Comparison of ENCODE assay signal across 10 cellular contexts in genomic region chr1:21935393-21935804, GRCh38. TPM values are rescaled to one million over a fixed set of nuclear protein-coding genes. Genes with fewer than 3 reads are reported as not detected.
A peak's percentile ranks its signal among the peaks of the same experiment; 100 is the strongest.
DNase-seq lines count a peak whose midpoint lies in the region; ATAC-seq, FAIRE-seq and TF ChIP-seq lines count a peak whose summit lies in the region.
"Had no signal": no experiment of that assay in that cellular context is flagged by ENCODE, and none has a peak within 500 bp of the region (broad histone marks: within the 10 kb centered on the region; RNA-seq: fewer than 3 reads in every experiment).

No MANE protein-coding gene starts in this region.

- no TSS peak for BruUV-seq in K562 (replicated peaks; lab: Mats Ljungman, UMichigan)

- TF ChIP-seq EP300 in K562 (IDR thresholded peaks at IDR 0.05; ENCODE audit: low read length) (no peak), tibial nerve (IDR thresholded peaks at IDR 0.05) (peak in 1 of 2 donors; percentile 52)

- ATAC-seq in activated T-cell treated with anti-CD3 and anti-CD28 coated beads, Interleukin-2, amount 50 U/mL, for 4 hours = no peak
- no peak for ATAC-seq in K562
- ATAC-seq in lung (ENCODE audit: insufficient read depth, low FRiP score) = no peak
- ATAC-seq in GM18868 (IDR thresholded peaks at IDR 0.05; ENCODE audit: unreplicated experiment) = no peak

- TF ChIP-seq POLR2A in K562 (conservative IDR thresholded peaks at IDR 0.05) = no peak
- TF ChIP-seq POLR2A in tibial nerve (IDR thresholded peaks at IDR 0.05) = no peak

- peaks cover 64% of the 10 kb centered on the region for H3K79me2 ChIP-seq in K562 (ENCODE audit: control insufficient read depth, insufficient read depth, low read length)

- POLR2A ChIA-PET in K562 (lab: Yijun Ruan, JAX) = interaction anchor here (1.0 to 2.7 kb wide), 6 partner anchors 12 to 36 kb away, joined by 3 to 17 read pairs (median 4); no protein-coding TSS in a partner anchor

- peaks cover 8% of the 10 kb centered on the region; the same call in 1 of the 2 replicates for H4K20me1 ChIP-seq in K562 (replicated peaks; ENCODE audit: control insufficient read depth, insufficient read depth, low read length)

- H3K4me1 Mint-ChIP-seq in activated T-cell treated with anti-CD3 and anti-CD28 coated beads, Interleukin-2, amount 50 U/mL, for 4 hours (ENCODE audit: low read depth) = peaks cover 19% of the 10 kb centered on the region

- H3K36me3 ChIP-seq in K562 (ENCODE audit: control insufficient read depth, insufficient read depth, low read length) (peaks cover 39% of the 10 kb centered on the region), lung (ENCODE audit: control insufficient read depth in 2 of 2, insufficient read depth in 2 of 2, low read length in 2 of 2) (no peaks in the 10 kb centered on the region), tibial nerve (no peaks in the 10 kb centered on the region)

- H3K4me3 ChIP-seq in K562 (peak overlapping the region; percentile 57; the same call in 1 of the 2 replicates), lung (peak overlapping the region; percentile 76), tibial nerve (peak overlapping the region; percentile 59 to 93 (median 81))

- H3K9me3 ChIP-seq in K562 (replicated peaks; ENCODE audit: control insufficient read depth, insufficient read depth, low read depth, low read length) (no peaks in the 10 kb centered on the region), lung (ENCODE audit: control insufficient read depth in 2 of 2, insufficient read depth in 1 of 2, low read length in 1 of 2) (no peaks in the 10 kb centered on the region), tibial nerve (no peaks in the 10 kb centered on the region)

- no peaks in the 10 kb centered on the region for H3K9me1 ChIP-seq in K562 (ENCODE audit: control insufficient read depth, insufficient read depth, low read length)

- H3K4me2 ChIP-seq in K562 (ENCODE audit: insufficient read depth, low read length) = peak overlapping the region; percentile 85

- TF ChIP-seq CTCF in K562 (IDR thresholded peaks at IDR 0.05 in 2 of 3, conservative IDR thresholded peaks at IDR 0.05 in 1 of 3; ENCODE audit: insufficient read depth in 2 of 3, low read depth in 1 of 3, low read length in 3 of 3) (no peak), lung (IDR thresholded peaks at IDR 0.05; ENCODE audit: control extremely low read depth, extremely low read depth) (no peak), tibial nerve (IDR thresholded peaks at IDR 0.05) (no peak)

- H2AFZ ChIP-seq in K562 (ENCODE audit: low read depth, low read length) = 0 out of 2 replicates have a peak overlapping the region, but pooled peaks have one; percentile 3

- peak overlapping the region; percentile 9 for H3K4me3 Mint-ChIP-seq in activated T-cell treated with anti-CD3 and anti-CD28 coated beads, Interleukin-2, amount 50 U/mL, for 4 hours

- H3K27ac ChIP-seq in K562 (ENCODE audit: extremely low read depth, low read depth, low read length) (peak overlapping the region; percentile 64; the same call in 2 of the 3 replicates), lung (ENCODE audit: low read depth in 1 of 2, low read length in 1 of 2) (peak overlapping the region; percentile 55 to 92), tibial nerve (peak overlapping the region; percentile 78 to 95 (median 91)), substantia nigra (ENCODE audit: low read depth, low read length, poor library complexity, severe bottlenecking) (no peak overlapping the region)

- H3K27me3 ChIP-seq in K562 (ENCODE audit: control insufficient read depth in 2 of 2, insufficient read depth in 2 of 2, low read length in 2 of 2) (no peaks in the 10 kb centered on the region), lung (ENCODE audit: control insufficient read depth, insufficient read depth) (no peaks in the 10 kb centered on the region), tibial nerve (no peaks in the 10 kb centered on the region)

- intact Hi-C loops in K562 (cut with micrococcal nuclease) = no loop called here

- H3K4me1 ChIP-seq in K562 (replicated peaks in 1 of 2; ENCODE audit: control insufficient read depth in 2 of 2, insufficient read depth in 2 of 2, low read length in 2 of 2) (peaks cover 78 to 80% of the 10 kb centered on the region in 2 experiments), lung (ENCODE audit: control insufficient read depth in 2 of 2, insufficient read depth in 2 of 2, low read length in 2 of 2) (peaks cover 12 to 42% of the 10 kb centered on the region in 2 donors), tibial nerve (peaks cover 15 to 87% (median 69%) of the 10 kb centered on the region in 4 donors)

- peak overlapping the region; percentile 64 to 95 for H3K9ac ChIP-seq in K562 (ENCODE audit: insufficient read depth in 1 of 2, low read depth in 2 of 2, low read length in 2 of 2)

- H3K9me3 Mint-ChIP-seq in activated T-cell treated with anti-CD3 and anti-CD28 coated beads, Interleukin-2, amount 50 U/mL, for 4 hours = no peaks in the 10 kb centered on the region

- no peak for TF ChIP-seq RAD21 in K562 (CRISPR knock-in tag; conservative IDR thresholded peaks at IDR 0.05 in 1 of 2, IDR thresholded peaks at IDR 0.05 in 1 of 2)

- no peak for FAIRE-seq in K562 (lab: Jason Lieb, UNC)

- 48% methylated on average over 10 of the region's 10 CpGs for WGBS in K562 (ENCODE audit: insufficient coverage, low coverage, missing lambda C conversion rate)
- WGBS in lung, 2 donors = 46 to 63% methylated on average over 10 of the region's 10 CpGs
- 10 to 13% methylated on average over 9 to 10 of the region's 10 CpGs for WGBS in tibial nerve, 2 donors

- in situ Hi-C loops in K562 (cut with MboI) = no loop called here

- no peak for DNase-seq in activated T-cell treated with anti-CD3 and anti-CD28 coated beads, Interleukin-2, amount 50 U/mL, for 4 hours
- DNase-seq in activated T-cell treated with anti-CD3 and anti-CD28 coated beads for 4 hours (no peak), K562 (ENCODE audit: extremely low read depth in 1 of 4, low spot score in 3 of 4) (no peak), lung (ENCODE audit: low spot score) (no peak), tibial nerve (ENCODE audit: low spot score in 2 of 2) (no peak), substantia nigra (lab: John Stamatoyannopoulos, UW) (no peak)
- DNase-seq in activated naive CD4-positive, alpha-beta T cell treated with anti-CD3 and anti-CD28 coated beads, Interleukin-2, amount 50 U/mL, for 16 hours = no peak
- DNase-seq: activated CD4-positive, alpha-beta T cell treated with anti-CD3 and anti-CD28 coated beads for 48 hours had no signal

- H3K36me3 Mint-ChIP-seq in activated T-cell treated with anti-CD3 and anti-CD28 coated beads, Interleukin-2, amount 50 U/mL, for 4 hours (ENCODE audit: insufficient read depth) = no peaks in the 10 kb centered on the region

- CTCF ChIA-PET in K562 (lab: Yijun Ruan, JAX; ENCODE audit: low intra/inter-chr PET ratio) = no interaction called here

- H3K27me3 Mint-ChIP-seq in activated T-cell treated with anti-CD3 and anti-CD28 coated beads, Interleukin-2, amount 50 U/mL, for 4 hours (ENCODE audit: low read depth) = peaks cover 6% of the 10 kb centered on the region

TF ChIP-seq in K562, 482 proteins besides CTCF, POLR2A, EP300 and RAD21 (continues in another document):
- TF ChIP-seq ZKSCAN1 (IDR thresholded peaks at IDR 0.05; ENCODE audit: low read depth, low read length) = peak; percentile 90

RNA-seq across cellular contexts. Expression of gene HSPG2, which starts 1.7 kb away (rescaled TPM):
- 1 to 10 TPM in 2 of 3 donors, under 1 TPM in 1; 0.92 to 1.7 (median 1.2) TPM for total RNA-seq in activated T-cell treated with anti-CD3 and anti-CD28 coated beads, Interleukin-2, amount 50 U/mL, for 4 hours
- total RNA-seq in K562 (2011; cell fraction: chromatin; rRNA removed; ENCODE audit: low replicate concordance) = 232 and 574 TPM in 2 replicates
- total RNA-seq in K562 (2011; cell fraction: nucleolus; rRNA removed) = 235 and 282 TPM in 2 replicates
- total RNA-seq in K562 (2011; cell fraction: nucleoplasm; rRNA removed) = 178 and 183 TPM in 2 replicates
- total RNA-seq in K562 (2014; rRNA removed) (21.0 and 31.3 TPM in 2 replicates), K562 (2014; rRNA removed; fragmentation: Illumina TruSeq; extraction: Trizol) (11.4 and 15.7 TPM in 2 replicates), K562 (2015; rRNA removed; fragmentation: Illumina TruSeq; extraction: Trizol) (13.7 and 17.1 TPM in 2 replicates), K562 (2021) (139 and 160 TPM in 2 replicates), lung (100 to 1,000 TPM; 180 to 335 TPM), tibial nerve (100 to 1,000 TPM; 292 to 486 (median 404) TPM)
- polyA plus RNA-seq in K562 (2011; rRNA removed) (9.9 and 20.6 TPM in 2 replicates), K562 (2014; fragmentation: Illumina TruSeq; extraction: Trizol) (30.9 and 52.3 TPM in 2 replicates), K562 (2014; fragmentation: Nextera tagmentation; extraction: Ambion mirVana) (under 1 TPM; 0.14 to 0.86 TPM), K562 (2014; rRNA removed) (29.9 and 34.2 TPM in 2 replicates), lung (100 to 1,000 TPM in 1 of 2 donors, 10 to 100 TPM in 1; 58.0 to 100 TPM)
- polyA plus RNA-seq in K562 (2011; cell fraction: cytosol; rRNA removed) = 14.0 and 24.0 TPM in 2 replicates
- 101 and 113 TPM in 2 replicates for polyA plus RNA-seq in K562 (2011; cell fraction: nucleus; rRNA removed)
- polyA plus RNA-seq in K562 (2012) = 55.2 and 134 TPM in 2 replicates
- polyA minus RNA-seq in K562 (2011; rRNA and poly(A)+ RNA removed) = 23.2 and 36.8 TPM in 2 replicates
- polyA minus RNA-seq in K562 (2011; cell fraction: cytosol; rRNA and poly(A)+ RNA removed) = 58.5 and 103 TPM in 2 replicates
- 67.2 and 102 TPM in 2 replicates for polyA minus RNA-seq in K562 (2011; cell fraction: nucleus; rRNA and poly(A)+ RNA removed)

RNA-seq across cellular contexts. Expression of gene CELA3B, which starts 41.4 kb away (rescaled TPM):
- 1 to 10 TPM; 2.2 to 5.3 (median 3.6) TPM for total RNA-seq in activated T-cell treated with anti-CD3 and anti-CD28 coated beads, Interleukin-2, amount 50 U/mL, for 4 hours
- total RNA-seq in K562 (2011; cell fraction: chromatin; rRNA removed; ENCODE audit: low replicate concordance) = not detected in 2 replicates
- total RNA-seq in K562 (2011; cell fraction: nucleolus; rRNA removed) = not detected in 2 replicates
- not detected in 2 replicates for total RNA-seq in K562 (2011; cell fraction: nucleoplasm; rRNA removed)
- total RNA-seq in K562 (2014; rRNA removed) (not detected in 2 replicates), K562 (2014; rRNA removed; fragmentation: Illumina TruSeq; extraction: Trizol) (not detected in 2 replicates), K562 (2015; rRNA removed; fragmentation: Illumina TruSeq; extraction: Trizol) (not detected in 2 replicates), K562 (2021) (3.1 and 3.8 TPM in 2 replicates), lung (1 to 10 TPM in 1 of 2 donors, not detected in 1; 6.7 TPM), tibial nerve (10 to 100 TPM in 1 of 4 donors, 1 to 10 TPM in 2, under 1 TPM in 1; 0.66 to 47.7 (median 2.2) TPM)
- polyA plus RNA-seq in K562 (2011; rRNA removed) (not detected in 2 replicates), K562 (2014; fragmentation: Illumina TruSeq; extraction: Trizol) (not detected in 2 replicates), K562 (2014; fragmentation: Nextera tagmentation; extraction: Ambion mirVana) (not detected), K562 (2014; rRNA removed) (not detected in 2 replicates), lung (under 1 TPM; 0.18 to 0.37 TPM)
- not detected in 2 replicates for polyA plus RNA-seq in K562 (2011; cell fraction: cytosol; rRNA removed)
- polyA plus RNA-seq in K562 (2011; cell fraction: nucleus; rRNA removed) = not detected in 2 replicates
- polyA plus RNA-seq in K562 (2012) = not detected in 2 replicates
- polyA minus RNA-seq in K562 (2011; rRNA and poly(A)+ RNA removed) = not detected in 2 replicates
- polyA minus RNA-seq in K562 (2011; cell fraction: cytosol; rRNA and poly(A)+ RNA removed) = not detected in 2 replicates
- not detected in 2 replicates for polyA minus RNA-seq in K562 (2011; cell fraction: nucleus; rRNA and poly(A)+ RNA removed)
- total RNA-seq: liver had no signal
- polyA plus RNA-seq: liver had no signal

Comparison
In these comparisons a context has a peak if more than half of its experiments do, and no peak if none do; other contexts are left out.
1. RNA of gene HSPG2, which starts 1.7 kb away (total RNA-seq): 292 to 486 TPM in tibial nerve, 180 to 335 TPM in lung and 11.4 to 574 TPM in K562; 0.92 to 1.7 TPM in activated T-cell treated with anti-CD3 and anti-CD28 coated beads, Interleukin-2, amount 50 U/mL, for 4 hours; every median in the first group is over 4 times any median in the second.
2. Peak in every context shown above with its lines, with median percentiles within 50 percentile points of each other: H3K4me3 ChIP-seq.